ENCODE assay signal across 8 cellular contexts in genomic region chr4:121800638-121800960, GRCh38. TPM values are rescaled to one million over a fixed set of nuclear protein-coding genes. Genes with fewer than 3 reads are reported as not detected.
DNase-seq lines count a peak whose midpoint lies in the region; ATAC-seq, FAIRE-seq and TF ChIP-seq lines count a peak whose summit lies in the region.

No MANE protein-coding gene starts in this region.

- H3K79me2 ChIP-seq in GM12878 (ENCODE audit: control insufficient read depth, insufficient read depth, low read length): peaks cover 38% of the 10 kb centered on the region

- SMC1A ChIA-PET in GM12878 (lab: Charles Lee; ENCODE audit: uncharacterized antibody, unreplicated experiment): interaction anchor here (0.9 to 3.5 kb wide), 4 partner anchors 10 to 23 kb away, joined by 3 to 34 read pairs (median 8); no protein-coding TSS in a partner anchor

- peak overlapping the region; percentile 97 for H2AFZ ChIP-seq in GM12878 (ENCODE audit: control insufficient read depth, low read depth, low read length)

- H3K9me3 ChIP-seq in GM12878 (replicated peaks; ENCODE audit: control insufficient read depth, insufficient read depth, low read length): no peaks in the 10 kb centered on the region
- H3K9me3 ChIP-seq in vagina: no peaks in the 10 kb centered on the region

- H3K36me3 ChIP-seq in GM12878 (ENCODE audit: control insufficient read depth in 2 of 2, insufficient read depth in 2 of 2, low read length in 1 of 2) (peaks cover 0 to 12% of the 10 kb centered on the region in 2 experiments; a peak in 1 of 4 replicates), vagina (peaks cover 0 to 16% of the 10 kb centered on the region in 2 donors)

- WGBS in GM12878 (ENCODE audit: insufficient coverage, insufficient replicate concordance, low lambda C conversion rate, missing lambda C conversion rate): 0% methylated on average over 8 of the region's 8 CpGs
- 57 to 69% methylated on average over 8 of the region's 8 CpGs for WGBS in lower leg skin, 2 donors

- H3K4me2 ChIP-seq in GM12878 (ENCODE audit: control insufficient read depth, insufficient read depth): peak overlapping the region; percentile 76

- POLR2A ChIA-PET in GM12878 (lab: Charles Lee): interaction anchor here (1.0 to 3.6 kb wide), 9 partner anchors 13 to 104 kb away, joined by 3 to 19 read pairs (median 5); partner anchors contain the start of gene ANXA5

- DNase-seq in AG10803 (ENCODE audit: low read depth) (no peak), GM12878 (ENCODE audit: low read depth, low spot score) (no peak), lower leg skin (ENCODE audit: low spot score in 2 of 2) (no peak), vagina (ENCODE audit: extremely low spot score in 2 of 2) (no peak), NCI-H2196 (lab: John Stamatoyannopoulos, UW; ENCODE audit: unreplicated experiment) (no peak), GM19239 (ENCODE audit: insufficient read length, low spot score) (no peak)

- H3K27ac ChIP-seq in GM12878 (ENCODE audit: control insufficient read depth, insufficient read depth) (peak overlapping the region; percentile 94), vagina (peak overlapping the region; percentile 87)

- TF ChIP-seq RAD21 in GM12878 (IDR thresholded peaks at IDR 0.05; ENCODE audit: insufficient read depth, low read depth, low read length): no peak

- TSS peak; percentile 99 for BruUV-seq in GM12878 (replicated peaks; lab: Mats Ljungman, UMichigan)

- intact Hi-C loops in GM12878 (cut with micrococcal nuclease; ENCODE audit: unreplicated experiment): no loop called here
- intact Hi-C loops in lower leg skin (cut with DNase I; ENCODE audit: low total_unique reads): no loop called here
- intact Hi-C loops in vagina (cut with DNase I): loop anchor here (10.0 kb wide), 1 partner anchor 86 kb away; no protein-coding TSS in a partner anchor

- in situ Hi-C loops in GM12878 (cut with MboI): no loop called here

- H3K4me3 ChIP-seq in AG10803 (ENCODE audit: low read length): peak overlapping the region; percentile 98
- H3K4me3 ChIP-seq in GM12878: peak overlapping the region; percentile 79
- H3K4me3 ChIP-seq in lower leg skin (ENCODE audit: low read depth, poor library complexity, severe bottlenecking): peak overlapping the region; percentile 61
- H3K4me3 ChIP-seq in vagina: peak overlapping the region; percentile 58 to 93

- CTCF ChIA-PET in GM12878 (lab: Yijun Ruan, JAX): interaction anchor here (0.9 to 1.9 kb wide), 4 partner anchors 13 to 59 kb away, joined by 3 to 7 read pairs (median 5); partner anchors contain the start of gene CCNA2

- H4K20me1 ChIP-seq in GM12878 (ENCODE audit: control insufficient read depth, insufficient read depth): no peaks in the 10 kb centered on the region

- FAIRE-seq in GM12878 (lab: Jason Lieb, UNC) (no peak), GM19239 (lab: Jason Lieb, UNC) (no peak)

- TF ChIP-seq CTCF in AG10803 (conservative IDR thresholded peaks at IDR 0.05; ENCODE audit: low read length) (no peak), GM12878 (IDR thresholded peaks at IDR 0.05 in 2 of 3, conservative IDR thresholded peaks at IDR 0.05 in 1 of 3; ENCODE audit: control insufficient read depth in 2 of 3, extremely low read depth in 1 of 3, insufficient read depth in 1 of 3, low read depth in 3 of 3, low read length in 3 of 3) (no peak), lower leg skin (IDR thresholded peaks at IDR 0.05) (no peak), vagina (IDR thresholded peaks at IDR 0.05) (no peak)

- no peak for TF ChIP-seq EP300 in GM12878 (IDR thresholded peaks at IDR 0.05; ENCODE audit: borderline replicate concordance in 1 of 2, control insufficient read depth in 1 of 2, low read depth in 2 of 2, low read length in 2 of 2)

- RAD21 ChIA-PET in GM12878 (lab: Charles Lee; ENCODE audit: unreplicated experiment): interaction anchor here (1.7 to 3.3 kb wide), 3 partner anchors 23 to 69 kb away, joined by 3 to 28 read pairs (median 8); partner anchors contain the start of genes BBS7 and CCNA2

- no peaks in the 10 kb centered on the region for H3K27me3 ChIP-seq in GM12878 (replicated peaks in 1 of 2; ENCODE audit: control insufficient read depth in 2 of 2, insufficient read depth in 2 of 2, low read length in 1 of 2)
- no peaks in the 10 kb centered on the region for H3K27me3 ChIP-seq in vagina

- ATAC-seq in GM19455 (IDR thresholded peaks at IDR 0.05; ENCODE audit: unreplicated experiment) (peak; percentile 38), HG03520 (IDR thresholded peaks at IDR 0.05; ENCODE audit: unreplicated experiment) (peak; percentile 11), GM12878 (peak; percentile 53)

- no peak for TF ChIP-seq POLR2A in GM12878 (IDR thresholded peaks at IDR 0.05; ENCODE audit: low read depth, low read length)
- TF ChIP-seq POLR2A in lower leg skin (IDR thresholded peaks at IDR 0.05): no peak
- TF ChIP-seq POLR2A in vagina (IDR thresholded peaks at IDR 0.05): no peak

- H3K4me1 ChIP-seq in GM12878 (ENCODE audit: control insufficient read depth, insufficient read depth, low read length): peaks cover 24% of the 10 kb centered on the region
- H3K4me1 ChIP-seq in vagina: peaks cover 12% of the 10 kb centered on the region

- peak overlapping the region; percentile 96 for H3K9ac ChIP-seq in GM12878 (ENCODE audit: control insufficient read depth, insufficient read depth, low read length)

RNA-seq across cellular contexts. Expression of gene EXOSC9, which starts 0.5 kb away (rescaled TPM):
- 64.0 and 71.2 TPM in 2 replicates for total RNA-seq in GM12878 (2013; cell fraction: nucleolus; rRNA removed)
- total RNA-seq in GM12878 (2014; rRNA removed): 50.7 and 72.1 TPM in 2 replicates
- total RNA-seq in GM12878 (2014; rRNA removed; fragmentation: Illumina TruSeq; extraction: Trizol): 88.1 and 89.7 TPM in 2 replicates
- total RNA-seq in GM12878 (2021): 49.0 and 50.5 TPM in 2 replicates
- polyA plus RNA-seq in GM12878 (2011; ENCODE audit: low read depth): 23.0 TPM
- 102 and 141 TPM in 2 replicates for polyA plus RNA-seq in GM12878 (2011; rRNA removed)
- polyA plus RNA-seq in GM12878 (2011; cell fraction: cytosol; rRNA removed): 38.1 and 41.7 TPM in 2 replicates
- 59.4 and 66.8 TPM in 2 replicates for polyA plus RNA-seq in GM12878 (2011; cell fraction: nucleus; rRNA removed)
- 45.4 and 47.2 TPM in 2 replicates for polyA plus RNA-seq in GM12878 (2012)
- polyA plus RNA-seq in GM12878 (2014; fragmentation: Illumina TruSeq; extraction: Trizol): 102 and 123 TPM in 2 replicates
- polyA plus RNA-seq in GM12878 (2014; fragmentation: Nextera tagmentation; extraction: Ambion mirVana): 100 to 1,000 TPM; 115 to 131 TPM
- 59.0 and 70.6 TPM in 2 replicates for polyA plus RNA-seq in GM12878 (2014; rRNA removed)
- polyA plus RNA-seq in GM12878 (2016; fragmentation: Nextera tagmentation; extraction: Ambion mirVana): 10 to 100 TPM; 80.4 to 81.0 TPM
- 77.8 and 97.4 TPM in 2 replicates for polyA minus RNA-seq in GM12878 (2011; rRNA and poly(A)+ RNA removed)
- polyA minus RNA-seq in GM12878 (2011; cell fraction: cytosol; rRNA and poly(A)+ RNA removed): 37.4 and 40.4 TPM in 2 replicates
- polyA minus RNA-seq in GM12878 (2011; cell fraction: nucleus; rRNA and poly(A)+ RNA removed): 38.8 and 53.1 TPM in 2 replicates
- 10 to 100 TPM; 15.2 to 35.7 (median 21.2) TPM for total RNA-seq in lower leg skin
- 10.6 TPM for total RNA-seq in vagina

RNA-seq across cellular contexts. Expression of gene CCNA2, which starts 23.1 kb away (rescaled TPM):
- total RNA-seq in GM12878 (2013; cell fraction: nucleolus; rRNA removed): 16.7 and 18.0 TPM in 2 replicates
- total RNA-seq in GM12878 (2014; rRNA removed): 98.9 and 106 TPM in 2 replicates
- total RNA-seq in GM12878 (2014; rRNA removed; fragmentation: Illumina TruSeq; extraction: Trizol): 92.4 and 94.3 TPM in 2 replicates
- 69.6 and 74.1 TPM in 2 replicates for total RNA-seq in GM12878 (2021)
- polyA plus RNA-seq in GM12878 (2011; ENCODE audit: low read depth): 16.2 TPM
- polyA plus RNA-seq in GM12878 (2011; rRNA removed): 99.3 and 153 TPM in 2 replicates
- polyA plus RNA-seq in GM12878 (2011; cell fraction: cytosol; rRNA removed): 54.2 and 62.4 TPM in 2 replicates
- polyA plus RNA-seq in GM12878 (2011; cell fraction: nucleus; rRNA removed): 36.4 and 41.5 TPM in 2 replicates
- 27.0 and 39.9 TPM in 2 replicates for polyA plus RNA-seq in GM12878 (2012)
- polyA plus RNA-seq in GM12878 (2014; fragmentation: Illumina TruSeq; extraction: Trizol): 96.5 and 112 TPM in 2 replicates
- 10 to 100 TPM; 21.8 to 34.7 TPM for polyA plus RNA-seq in GM12878 (2014; fragmentation: Nextera tagmentation; extraction: Ambion mirVana)
- polyA plus RNA-seq in GM12878 (2014; rRNA removed): 57.8 and 68.2 TPM in 2 replicates
- 100 to 1,000 TPM; 137 to 153 TPM for polyA plus RNA-seq in GM12878 (2016; fragmentation: Nextera tagmentation; extraction: Ambion mirVana)
- polyA minus RNA-seq in GM12878 (2011; rRNA and poly(A)+ RNA removed): 55.0 and 74.2 TPM in 2 replicates
- polyA minus RNA-seq in GM12878 (2011; cell fraction: cytosol; rRNA and poly(A)+ RNA removed): 40.3 and 40.8 TPM in 2 replicates
- polyA minus RNA-seq in GM12878 (2011; cell fraction: nucleus; rRNA and poly(A)+ RNA removed): 14.7 and 25.6 TPM in 2 replicates
- total RNA-seq in lower leg skin: 1 to 10 TPM; 2.0 to 7.3 (median 4.0) TPM
- total RNA-seq in vagina: 5.4 TPM

RNA-seq across cellular contexts. Expression of gene SMIM43, which starts 35.6 kb away (rescaled TPM):
- not detected in 2 replicates for total RNA-seq in GM12878 (2013; cell fraction: nucleolus; rRNA removed)
- total RNA-seq in GM12878 (2014; rRNA removed): not detected in 2 replicates
- not detected in 2 replicates for total RNA-seq in GM12878 (2014; rRNA removed; fragmentation: Illumina TruSeq; extraction: Trizol)
- total RNA-seq in GM12878 (2021): not detected in 2 replicates
- not detected for polyA plus RNA-seq in GM12878 (2011; ENCODE audit: low read depth)
- polyA plus RNA-seq in GM12878 (2011; rRNA removed): 0.04 and 0.12 TPM in 2 replicates
- polyA plus RNA-seq in GM12878 (2011; cell fraction: cytosol; rRNA removed): 0.12 and 0.13 TPM in 2 replicates
- 0.16 and 0.27 TPM in 2 replicates for polyA plus RNA-seq in GM12878 (2011; cell fraction: nucleus; rRNA removed)
- polyA plus RNA-seq in GM12878 (2012): not detected in 2 replicates
- not detected in 2 replicates for polyA plus RNA-seq in GM12878 (2014; fragmentation: Illumina TruSeq; extraction: Trizol)
- polyA plus RNA-seq in GM12878 (2014; fragmentation: Nextera tagmentation; extraction: Ambion mirVana): not detected
- not detected in 2 replicates for polyA plus RNA-seq in GM12878 (2014; rRNA removed)
- polyA plus RNA-seq in GM12878 (2016; fragmentation: Nextera tagmentation; extraction: Ambion mirVana): not detected
- 0.07 TPM in 1 of 2 replicates, not detected in the other for polyA minus RNA-seq in GM12878 (2011; rRNA and poly(A)+ RNA removed)
- not detected in 2 replicates for polyA minus RNA-seq in GM12878 (2011; cell fraction: cytosol; rRNA and poly(A)+ RNA removed)
- not detected in 2 replicates for polyA minus RNA-seq in GM12878 (2011; cell fraction: nucleus; rRNA and poly(A)+ RNA removed)
- not detected for total RNA-seq in lower leg skin
- not detected for total RNA-seq in vagina
